Comparison of ENCODE assay signal across 9 cellular contexts in genomic region chr1:8318436-8318835, GRCh38. TPM values are rescaled to one million over a fixed set of nuclear protein-coding genes. Genes with fewer than 3 reads are reported as not detected.
DNase-seq lines count a peak whose midpoint lies in the region; ATAC-seq and TF ChIP-seq lines count a peak whose summit lies in the region.
"Had no signal": no experiment of that assay in that cellular context is flagged by ENCODE, and none has a peak within 500 bp of the region (broad histone marks: within the 10 kb centered on the region; RNA-seq: fewer than 3 reads in every experiment).

No MANE protein-coding gene starts in this region.

- H3K4me3 Mint-ChIP-seq in naive B cell: peak overlapping the region; percentile 79 to 93 (median 88)

- peaks cover 0 to 5% (median 0%) of the 10 kb centered on the region in 7 donors for H3K9me3 Mint-ChIP-seq in naive B cell

- H3K4me3 ChIP-seq in BJ (ENCODE audit: low read depth, low read length) (peak overlapping the region; percentile 73), HL-60 (replicated peaks; ENCODE audit: insufficient read depth, low read length) (peak overlapping the region; percentile 33; the same call in 1 of the 2 replicates)

- no peak for TF ChIP-seq CTCF in BJ (IDR thresholded peaks at IDR 0.05; ENCODE audit: insufficient read depth, low read depth, low read length)
- TF ChIP-seq CTCF in HL-60 (IDR thresholded peaks at IDR 0.05; ENCODE audit: insufficient read depth, low read length): no peak

- H3K36me3 Mint-ChIP-seq in naive B cell: no peaks in the 10 kb centered on the region

- DNase-seq in BJ (ENCODE audit: low read depth) (no peak), HL-60 (ENCODE audit: low read depth in 1 of 2, low spot score in 1 of 2) (no peak), cerebellar cortex (ENCODE audit: low spot score) (peak; percentile 28), naive B cell (peak; percentile 14), SW 1271 (lab: John Stamatoyannopoulos, UW) (no peak), islet precursor cell (no peak), HEK293T (ENCODE audit: extremely low spot score) (no peak), NCI-H187 treated with DMSO at 0.1 percent for 48 hours (lab: John Stamatoyannopoulos, UW) (no peak)

- POLR2A ChIA-PET in BJ (lab: Charles Lee) (no interaction called here), HEK293T (lab: Yijun Ruan, JAX) (no interaction called here)

- H3K27me3 Mint-ChIP-seq in naive B cell: peaks cover 38 to 66% (median 54%) of the 10 kb centered on the region in 3 donors

- H3K27ac ChIP-seq in HL-60 (replicated peaks): no peak overlapping the region

- H3K36me3 ChIP-seq in BJ (ENCODE audit: control insufficient read depth, insufficient read depth, low read length): no peaks in the 10 kb centered on the region
- H3K36me3 ChIP-seq: adrenal gland had no signal

- H3K27ac Mint-ChIP-seq in naive B cell: peak overlapping the region in 4 of 6 donors; percentile 36 to 96 (median 76)

- ATAC-seq in naive B cell (ENCODE audit: low read depth in 2 of 2): peak; percentile 46 to 51

- peaks cover 11 to 17% (median 16%) of the 10 kb centered on the region in 3 donors for H3K4me1 Mint-ChIP-seq in naive B cell

- CTCF ChIA-PET in BJ (lab: Yijun Ruan, JAX): interaction anchor here (0.7 to 7.0 kb wide), 6 partner anchors 16 to 409 kb away, joined by 3 to 114 read pairs (median 3); no protein-coding TSS in a partner anchor
- CTCF ChIA-PET in HEK293T (lab: Yijun Ruan, JAX): no interaction called here

- no peaks in the 10 kb centered on the region for H3K27me3 ChIP-seq in BJ (ENCODE audit: control insufficient read depth, insufficient read depth, low read length)
- peaks cover 26% of the 10 kb centered on the region for H3K27me3 ChIP-seq in HL-60 (ENCODE audit: insufficient read depth, poor library complexity, severe bottlenecking)
- H3K27me3 ChIP-seq: adrenal gland had no signal

TF ChIP-seq in HEK293T, 16 proteins besides CTCF, POLR2A, EP300 and RAD21:
- TF ChIP-seq ELF4 (IDR thresholded peaks at IDR 0.05) (no peak), FOXK2 (IDR thresholded peaks at IDR 0.05) (no peak), ZNF384 (IDR thresholded peaks at IDR 0.05) (no peak), HDGF (IDR thresholded peaks at IDR 0.05; ENCODE audit: borderline replicate concordance) (no peak), CTBP1 (IDR thresholded peaks at IDR 0.05; ENCODE audit: borderline replicate concordance) (no peak), BHLHE40 (IDR thresholded peaks at IDR 0.05; ENCODE audit: borderline replicate concordance) (no peak), L3MBTL2 (conservative IDR thresholded peaks at IDR 0.05) (no peak), SP1 (IDR thresholded peaks at IDR 0.05) (no peak), PKNOX1 (IDR thresholded peaks at IDR 0.05) (no peak), FOXM1 (IDR thresholded peaks at IDR 0.05; ENCODE audit: borderline replicate concordance) (no peak), TARDBP (IDR thresholded peaks at IDR 0.05) (no peak), FOXA1 (IDR thresholded peaks at IDR 0.05) (no peak), ARNT (IDR thresholded peaks at IDR 0.05) (no peak)

RNA-seq across cellular contexts. Expression of gene SLC45A1, which starts 0.5 kb away (rescaled TPM):
- polyA plus RNA-seq in BJ (2011; rRNA removed) (0.44 and 1.4 TPM in 2 replicates), naive B cell (ENCODE audit: low read depth in 6 of 6) (under 1 TPM in 3 of 6 donors, not detected in 3; 0.09 to 0.26 (median 0.24) TPM)
- 0.52 and 0.77 TPM in 2 replicates for polyA minus RNA-seq in BJ (2011; rRNA and poly(A)+ RNA removed)

Comparison
In these comparisons a context has a peak if more than half of its experiments do, and no peak if none do; other contexts are left out.
1. DNase-seq: peak in cerebellar cortex (single experiment) and naive B cell (single experiment); none in BJ (single experiment), HL-60 (0 of 2), SW 1271 (0 of 2), islet precursor cell (single experiment), HEK293T (single experiment) and NCI-H187 treated with DMSO at 0.1 percent for 48 hours (single experiment).